In the genomic region with DNA sequence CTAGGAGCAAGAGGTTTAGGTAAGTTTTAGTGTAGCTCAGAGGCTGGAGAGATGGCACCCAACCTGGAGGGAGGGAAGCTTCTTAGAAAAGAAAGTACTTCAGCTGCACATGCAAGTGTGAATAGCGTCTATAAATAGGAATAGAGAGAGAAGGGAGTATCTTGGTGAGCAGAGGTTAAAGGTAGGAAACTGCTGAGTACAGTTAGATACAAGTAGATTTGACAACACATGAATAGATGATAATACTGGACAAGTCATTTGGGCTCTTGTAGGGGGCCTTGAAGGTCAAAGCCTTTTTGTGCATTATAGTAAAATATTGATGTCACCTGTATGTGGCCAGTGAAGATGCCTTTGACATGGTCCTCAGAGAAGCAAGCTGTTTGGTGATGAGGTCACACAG, we compare ENCODE assay signal across 27 cellular contexts. TPM values are rescaled to one million over a fixed set of nuclear protein-coding genes. Genes with fewer than 3 reads are reported as not detected.
DNase-seq lines count a peak whose midpoint lies in the region; ATAC-seq and TF ChIP-seq lines count a peak whose summit lies in the region.
"Had no signal": no experiment of that assay in that cellular context is flagged by ENCODE, and none has a peak within 500 bp of the region (broad histone marks: within the 10 kb centered on the region; RNA-seq: fewer than 3 reads in every experiment).

No MANE protein-coding gene starts in this region.

- no peak for TF ChIP-seq CTCF in natural killer cell (IDR thresholded peaks at IDR 0.05)

- H3K9me3 Mint-ChIP-seq in natural killer cell, result no peaks in the 10 kb centered on the region
- H3K9me3 Mint-ChIP-seq in natural killer cell treated with Interleukin-12 subunit alpha and Interleukin-12 subunit beta and Interleukin-15 and Interleukin-18, amount 100 ng/mL, for 72 hours, result no peaks in the 10 kb centered on the region
- H3K9me3 Mint-ChIP-seq: activated naive CD4-positive, alpha-beta T cell treated with anti-CD3 and anti-CD28 coated beads, Interleukin-2, amount 10 ng/mL, durations not matched to agents 7 days and 5 days; neural crest cell; T-helper 1 cell treated with Interleukin-12 subunit alpha and Interleukin-12 subunit beta and Interleukin-4 antibody, amounts not matched to agents 30 μg/mL and 1 μg/mL, for 36 hours had no signal

- DNase-seq in natural killer cell (no peak), T-helper 17 cell (no peak), left colon (no peak), DMS79 (lab: John Stamatoyannopoulos, UW) (no peak)
- DNase-seq in natural killer cell treated with Interleukin-12 subunit alpha and Interleukin-12 subunit beta and Interleukin-15 and Interleukin-18, amount 100 ng/mL, for 72 hours (ENCODE audit: low spot score), result no peak
- DNase-seq in stimulated activated CD4-positive, alpha-beta T cell treated with anti-CD3 and anti-CD28 coated beads, Interleukin-4, amount 100 ng/mL, for 24 hours, result no peak
- DNase-seq: activated CD4-positive, alpha-beta T cell treated with anti-CD3 and anti-CD28 coated beads, Interleukin-2, amount 50 U/mL, for 4 hours; activated naive CD4-positive, alpha-beta T cell treated with anti-CD3 and anti-CD28 coated beads, Interleukin-2, amount 10 ng/mL, durations not matched to agents 7 days and 5 days; colonic mucosa; COR-L47; DMS53; effector CD4-positive, alpha-beta T cell; hippocampal formation; mammary epithelial cell; NCI-H1092 treated with DMSO at 0.1 percent for 48 hours; NCI-H187 treated with DMSO at 0.1 percent for 48 hours; NCI-H524; OCI-M1; stimulated activated CD4-positive, alpha-beta T cell treated with anti-CD3 and anti-CD28 coated beads, Interleukin-12 subunit alpha, Interleukin-12 subunit beta, amount 100 ng/mL, for 4 hours; stimulated activated CD4-positive, alpha-beta T cell treated with anti-CD3 and anti-CD28 coated beads, Interleukin-2, amount 100 ng/mL, for 48 hours; transverse colon had no signal

- H3K4me1 Mint-ChIP-seq in natural killer cell (peaks cover 0 to 5% of the 10 kb centered on the region in 2 donors), T-helper 17 cell (no peaks in the 10 kb centered on the region)
- peaks cover 0 to 5% of the 10 kb centered on the region in 2 donors for H3K4me1 Mint-ChIP-seq in natural killer cell treated with Interleukin-12 subunit alpha and Interleukin-12 subunit beta and Interleukin-15 and Interleukin-18, amount 100 ng/mL, for 72 hours (ENCODE audit: low read depth in 2 of 2)
- H3K4me1 Mint-ChIP-seq: activated naive CD4-positive, alpha-beta T cell treated with anti-CD3 and anti-CD28 coated beads, Interleukin-2, amount 10 ng/mL, durations not matched to agents 7 days and 5 days had no signal

- H3K36me3 Mint-ChIP-seq in natural killer cell, result peaks cover 8% of the 10 kb centered on the region
- peaks cover 29% of the 10 kb centered on the region for H3K36me3 Mint-ChIP-seq in natural killer cell treated with Interleukin-12 subunit alpha and Interleukin-12 subunit beta and Interleukin-15 and Interleukin-18, amount 100 ng/mL, for 72 hours
- H3K36me3 Mint-ChIP-seq in T-helper 17 cell (ENCODE audit: low read depth), result peaks cover 16% of the 10 kb centered on the region

- no peaks in the 10 kb centered on the region for H3K9me3 ChIP-seq in T-helper 17 cell (ENCODE audit: control insufficient read depth, low read length, poor library complexity, severe bottlenecking)
- H3K9me3 ChIP-seq: BLaER1, breast epithelium, colonic mucosa, transverse colon had no signal

- H3K27me3 Mint-ChIP-seq in natural killer cell (ENCODE audit: low read depth in 2 of 2) (no peaks in the 10 kb centered on the region), T-helper 17 cell (no peaks in the 10 kb centered on the region)
- no peaks in the 10 kb centered on the region for H3K27me3 Mint-ChIP-seq in natural killer cell treated with Interleukin-12 subunit alpha and Interleukin-12 subunit beta and Interleukin-15 and Interleukin-18, amount 100 ng/mL, for 72 hours
- H3K27me3 Mint-ChIP-seq: activated naive CD4-positive, alpha-beta T cell treated with anti-CD3 and anti-CD28 coated beads, Interleukin-2, amount 10 ng/mL, durations not matched to agents 7 days and 5 days had no signal

- H3K27ac Mint-ChIP-seq in natural killer cell (peak overlapping the region; percentile 3 to 62), T-helper 17 cell (peak overlapping the region; percentile 67)
- H3K27ac Mint-ChIP-seq in natural killer cell treated with Interleukin-12 subunit alpha and Interleukin-12 subunit beta and Interleukin-15 and Interleukin-18, amount 100 ng/mL, for 72 hours, result no peak overlapping the region
- H3K27ac Mint-ChIP-seq: activated naive CD4-positive, alpha-beta T cell treated with anti-CD3 and anti-CD28 coated beads, Interleukin-2, amount 10 ng/mL, durations not matched to agents 7 days and 5 days; T-helper 1 cell treated with Interleukin-12 subunit alpha and Interleukin-12 subunit beta and Interleukin-4 antibody, amounts not matched to agents 30 μg/mL and 1 μg/mL, for 36 hours had no signal

- no peak for ATAC-seq in natural killer cell
- ATAC-seq in natural killer cell treated with Interleukin-12 subunit alpha and Interleukin-12 subunit beta and Interleukin-15 and Interleukin-18, amount 100 ng/mL, for 72 hours, result no peak
- no peak for ATAC-seq in T-helper 17 cell
- peak; percentile 31 for ATAC-seq in left colon
- no peak for ATAC-seq in GM19397 (IDR thresholded peaks at IDR 0.05; ENCODE audit: unreplicated experiment)
- ATAC-seq: HCT116 had no signal

- H3K4me3 Mint-ChIP-seq in natural killer cell (no peak overlapping the region), T-helper 17 cell (no peak overlapping the region)
- H3K4me3 Mint-ChIP-seq in natural killer cell treated with Interleukin-12 subunit alpha and Interleukin-12 subunit beta and Interleukin-15 and Interleukin-18, amount 100 ng/mL, for 72 hours, result no peak overlapping the region
- H3K4me3 Mint-ChIP-seq: activated naive CD4-positive, alpha-beta T cell treated with anti-CD3 and anti-CD28 coated beads, Interleukin-2, amount 10 ng/mL, durations not matched to agents 7 days and 5 days; neural crest cell; T-helper 1 cell treated with Interleukin-12 subunit alpha and Interleukin-12 subunit beta and Interleukin-4 antibody, amounts not matched to agents 30 μg/mL and 1 μg/mL, for 36 hours had no signal

- intact Hi-C loops in natural killer cell (cut with micrococcal nuclease), result no loop called here
- intact Hi-C loops in left colon (cut with DNase I, micrococcal nuclease), result no loop called here

RNA-seq across cellular contexts. Expression of a gene that starts 34.2 kb away (rescaled TPM):
- total RNA-seq in natural killer cell, result 100 to 1,000 TPM in 2 of 3 donors, 10 to 100 TPM in 1; 89.9 to 107 (median 100) TPM
- 100 to 1,000 TPM; 160 to 345 TPM for total RNA-seq in natural killer cell treated with Interleukin-12 subunit alpha and Interleukin-12 subunit beta and Interleukin-15 and Interleukin-18, amount 100 ng/mL, for 72 hours
- total RNA-seq in T-helper 17 cell, result 100 to 1,000 TPM; 143 to 158 TPM
- total RNA-seq in left colon, result 100 to 1,000 TPM in 1 of 2 donors, 10 to 100 TPM in 1; 98.2 to 137 TPM

RNA-seq across cellular contexts. Expression of a gene that starts 39.2 kb away (rescaled TPM):
- total RNA-seq in natural killer cell (10 to 100 TPM; 30.7 to 36.8 (median 34.1) TPM), T-helper 17 cell (10 to 100 TPM; 38.1 to 44.9 TPM), left colon (100 to 1,000 TPM; 231 to 527 TPM)
- 10 to 100 TPM; 41.2 to 72.9 TPM for total RNA-seq in natural killer cell treated with Interleukin-12 subunit alpha and Interleukin-12 subunit beta and Interleukin-15 and Interleukin-18, amount 100 ng/mL, for 72 hours

Comparison
In these comparisons a context has a peak if more than half of its experiments do, and no peak if none do; other contexts are left out.
1. H3K27ac Mint-ChIP-seq: peak in natural killer cell (2 of 2) and T-helper 17 cell (single experiment); none in natural killer cell treated with Interleukin-12 subunit alpha and Interleukin-12 subunit beta and Interleukin-15 and Interleukin-18, amount 100 ng/mL, for 72 hours (0 of 2).